In the genomic region with DNA sequence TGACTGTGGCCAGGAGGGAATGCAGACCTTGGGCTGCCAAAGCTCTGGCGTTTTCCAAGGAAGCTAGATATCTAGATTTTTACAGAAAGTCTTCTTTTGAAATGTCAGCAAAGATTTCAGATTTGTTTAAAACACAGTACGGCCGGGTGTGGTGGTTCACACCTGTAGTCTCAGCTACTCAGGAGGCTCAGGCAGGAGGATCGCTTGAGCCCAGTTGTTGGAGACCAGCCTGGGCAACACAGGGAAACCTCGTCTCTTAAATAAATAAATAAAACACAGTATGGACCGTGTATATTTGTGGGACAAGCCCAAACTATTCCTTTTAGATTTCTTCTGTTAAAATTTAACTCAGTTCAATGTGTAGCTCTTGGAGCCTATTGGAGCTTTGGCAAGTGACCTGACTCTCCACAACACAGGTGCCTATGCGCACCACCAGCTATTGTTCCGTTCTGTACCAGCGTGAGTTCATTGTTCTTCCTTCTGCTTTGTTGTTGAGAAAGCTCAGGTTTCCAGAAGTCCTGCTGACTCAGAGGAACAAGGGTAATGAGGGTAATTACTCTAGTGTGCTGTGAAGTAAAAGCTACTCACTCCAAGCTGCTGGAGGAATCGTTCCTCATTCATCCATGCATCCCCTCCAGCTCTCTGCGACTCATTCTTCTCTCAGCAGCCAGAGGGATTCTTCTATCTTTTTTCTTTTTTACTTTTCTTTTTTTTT, we compare ENCODE assay signal across 11 cellular contexts.
DNase-seq lines count a peak whose midpoint lies in the region; ATAC-seq and TF ChIP-seq lines count a peak whose summit lies in the region.
"Had no signal": no experiment of that assay in that cellular context is flagged by ENCODE, and none has a peak within 500 bp of the region (broad histone marks: within the 10 kb centered on the region; RNA-seq: fewer than 3 reads in every experiment).

No MANE protein-coding gene starts in this region.

- CTCF ChIA-PET in CD8-positive, alpha-beta memory T cell (lab: Charles Lee) = interaction anchor here (0.9 kb wide), 1 partner anchor 67 kb away, joined by 4 read pairs; no protein-coding TSS in a partner anchor

- POLR2A ChIA-PET in CD8-positive, alpha-beta memory T cell (lab: Charles Lee) = no interaction called here

- H3K4me1 ChIP-seq in ectodermal cell (ENCODE audit: control insufficient read depth, insufficient read depth, low read length) = peaks cover 4% of the 10 kb centered on the region
- H3K4me1 ChIP-seq in neutrophil (ENCODE audit: control insufficient read depth in 1 of 2, insufficient read depth in 1 of 2, low read depth in 1 of 2, low read length in 1 of 2) = peaks cover 20% of the 10 kb centered on the region in 2 experiments
- H3K4me1 ChIP-seq in CD8-positive, alpha-beta memory T cell (ENCODE audit: insufficient read depth, low read length) = no peaks in the 10 kb centered on the region

- H3K27me3 ChIP-seq in H7 (ENCODE audit: control insufficient read depth, insufficient read depth, low read length) (no peaks in the 10 kb centered on the region; the same call in 1 of the 2 replicates), ectodermal cell (ENCODE audit: control insufficient read depth, insufficient read depth, low read length, poor library complexity, severe bottlenecking) (no peaks in the 10 kb centered on the region), neutrophil (no peaks in the 10 kb centered on the region)
- H3K27me3 ChIP-seq in CD8-positive, alpha-beta memory T cell (ENCODE audit: insufficient read depth, low read length, poor library complexity, severe bottlenecking) = no peaks in the 10 kb centered on the region

- H3K4me3 ChIP-seq in H7 (ENCODE audit: insufficient read depth, low read depth, low read length) (no peak overlapping the region), ectodermal cell (ENCODE audit: insufficient read depth, low read depth, low read length) (no peak overlapping the region), neutrophil (ENCODE audit: low read depth in 1 of 2, low read length in 1 of 2) (peak overlapping the region in 1 of 2 experiments; percentile 13)
- H3K4me3 ChIP-seq in CD8-positive, alpha-beta memory T cell (ENCODE audit: low read length) = no peak overlapping the region

- H3K36me3 ChIP-seq in H7 (replicated peaks; ENCODE audit: control insufficient read depth, insufficient read depth, low read length) = no peaks in the 10 kb centered on the region
- H3K36me3 ChIP-seq in ectodermal cell (ENCODE audit: control insufficient read depth, insufficient read depth, low read length) = no peaks in the 10 kb centered on the region
- H3K36me3 ChIP-seq in neutrophil = no peaks in the 10 kb centered on the region
- H3K36me3 ChIP-seq in CD8-positive, alpha-beta memory T cell (ENCODE audit: insufficient read depth, low read length) = no peaks in the 10 kb centered on the region

- H3K27ac ChIP-seq in ectodermal cell (ENCODE audit: insufficient read depth, low read depth, low read length, poor library complexity, severe bottlenecking) (peak overlapping the region; percentile 45), neutrophil (peak overlapping the region; percentile 75)
- no peak overlapping the region for H3K27ac ChIP-seq in CD8-positive, alpha-beta memory T cell (ENCODE audit: low read depth, low read length)
- H3K27ac ChIP-seq: KMS-11 had no signal

- peaks cover 0 to 4% (median 0%) of the 10 kb centered on the region in 5 donors for H3K9me3 Mint-ChIP-seq in CD8-positive, alpha-beta memory T cell

- 41 to 45% methylated on average over 10 to 11 of the region's 11 CpGs for WGBS in ectodermal cell, 2 experiments

- peak; percentile 83 for DNase-seq in H7
- DNase-seq in NCI-H2227 (lab: John Stamatoyannopoulos, UW; ENCODE audit: unreplicated experiment) = peak; percentile 70
- DNase-seq in CD8-positive, alpha-beta memory T cell = no peak
- no peak for DNase-seq in D341Med (ENCODE audit: low spot score)
- DNase-seq: activated T-cell treated with anti-CD3 and anti-CD28 coated beads for 4 hours, left cardiac atrium had no signal

- peaks cover 0 to 5% of the 10 kb centered on the region in 2 donors for H3K27me3 Mint-ChIP-seq in CD8-positive, alpha-beta memory T cell

- H3K4me3 Mint-ChIP-seq in CD8-positive, alpha-beta memory T cell = no peak overlapping the region

- H3K36me3 Mint-ChIP-seq in CD8-positive, alpha-beta memory T cell = no peaks in the 10 kb centered on the region

- H3K27ac Mint-ChIP-seq in CD8-positive, alpha-beta memory T cell = no peak overlapping the region

- ATAC-seq in HG02763 (IDR thresholded peaks at IDR 0.05; ENCODE audit: unreplicated experiment) (no peak), HG03095 (IDR thresholded peaks at IDR 0.05; ENCODE audit: unreplicated experiment) (no peak)
- ATAC-seq: left cardiac atrium had no signal

- TF ChIP-seq CTCF in neutrophil (IDR thresholded peaks at IDR 0.05) = no peak

- no peaks in the 10 kb centered on the region for H3K4me1 Mint-ChIP-seq in CD8-positive, alpha-beta memory T cell

- H3K9me3 ChIP-seq in ectodermal cell (ENCODE audit: control insufficient read depth, low read length) (no peaks in the 10 kb centered on the region), neutrophil (no peaks in the 10 kb centered on the region)
- no peaks in the 10 kb centered on the region for H3K9me3 ChIP-seq in CD8-positive, alpha-beta memory T cell (ENCODE audit: low read length)

Comparison
In these comparisons a context has a peak if more than half of its experiments do, and no peak if none do; other contexts are left out.
1. DNase-seq: peak in H7 (single experiment) and NCI-H2227 (single experiment); none in CD8-positive, alpha-beta memory T cell (0 of 5) and D341Med (single experiment).